In genomic region chr13:98483636-98484288, GRCh38 we compare ENCODE assay signal across 8 cellular contexts.
DNase-seq lines count a peak whose midpoint lies in the region; ATAC-seq and TF ChIP-seq lines count a peak whose summit lies in the region.

No MANE protein-coding gene starts in this region.

- 62% methylated on average over 13 of the region's 13 CpGs for WGBS in esophagus muscularis mucosa

- BruUV-seq in PC-9 (replicated peaks; lab: Mats Ljungman, UMichigan), result TSS peak; percentile 69

- H3K4me1 Mint-ChIP-seq in CD4-positive, alpha-beta memory T cell, result peaks cover 65 to 93% (median 81%) of the 10 kb centered on the region in 4 donors

- ATAC-seq in HG03354 (IDR thresholded peaks at IDR 0.05; ENCODE audit: poor library complexity, severe bottlenecking, unreplicated experiment), result no peak
- ATAC-seq in GM19467 (IDR thresholded peaks at IDR 0.05; ENCODE audit: unreplicated experiment), result no peak

- no peaks in the 10 kb centered on the region for H3K27me3 Mint-ChIP-seq in CD4-positive, alpha-beta memory T cell

- DNase-seq in CD4-positive, alpha-beta memory T cell, result no peak
- DNase-seq in PC-9, result no peak
- DNase-seq in esophagus muscularis mucosa (ENCODE audit: extremely low spot score), result no peak
- DNase-seq in A172 (ENCODE audit: low spot score), result no peak
- no peak for DNase-seq in iPS-NIHi7 (ENCODE audit: extremely low spot score)

- peaks cover 96% of the 10 kb centered on the region for H3K4me1 ChIP-seq in CD4-positive, alpha-beta memory T cell (ENCODE audit: insufficient read depth, low read length)
- H3K4me1 ChIP-seq in PC-9 (replicated peaks; ENCODE audit: insufficient read depth) (peaks cover 60% of the 10 kb centered on the region), esophagus muscularis mucosa (peaks cover 84 to 98% (median 97%) of the 10 kb centered on the region in 4 donors), parathyroid adenoma (peaks cover 40% of the 10 kb centered on the region)

- H3K4me3 ChIP-seq in CD4-positive, alpha-beta memory T cell (ENCODE audit: low read length in 2 of 2), result no peak overlapping the region
- H3K4me3 ChIP-seq in PC-9 (peak overlapping the region; percentile 59), esophagus muscularis mucosa (peak overlapping the region in 2 of 4 donors; percentile 5 to 16), parathyroid adenoma (ENCODE audit: low read depth, low read length) (peak overlapping the region; percentile 52)

- intact Hi-C loops in CD4-positive, alpha-beta memory T cell (cut with micrococcal nuclease), result no loop called here
- intact Hi-C loops in PC-9 (cut with micrococcal nuclease; ENCODE audit: unreplicated experiment), result loop anchor here (1.0 to 2.0 kb wide), 5 partner anchors 7 to 667 kb away; no protein-coding TSS in a partner anchor
- intact Hi-C loops in esophagus muscularis mucosa (cut with DNase I), result no loop called here

- H3K79me2 ChIP-seq in PC-9 (ENCODE audit: low read depth) (peaks cover 89% of the 10 kb centered on the region), parathyroid adenoma (peaks cover 2% of the 10 kb centered on the region)

- H3K36me3 Mint-ChIP-seq in CD4-positive, alpha-beta memory T cell, result peaks cover 8 to 26% of the 10 kb centered on the region in 2 donors

- H3K4me2 ChIP-seq in PC-9 (peak overlapping the region; percentile 97), parathyroid adenoma (ENCODE audit: low read length) (peak overlapping the region; percentile 64)

- no peak overlapping the region for H3K9ac ChIP-seq in parathyroid adenoma

- H3K27ac ChIP-seq in CD4-positive, alpha-beta memory T cell (ENCODE audit: low read depth, low read length), result peak overlapping the region; percentile 50
- H3K27ac ChIP-seq in PC-9 (peak overlapping the region; percentile 99), esophagus muscularis mucosa (replicated peaks in 1 of 4) (peak overlapping the region; percentile 60 to 77 (median 73)), parathyroid adenoma (peak overlapping the region; percentile 99)

- H3K9me3 Mint-ChIP-seq in CD4-positive, alpha-beta memory T cell, result no peaks in the 10 kb centered on the region

- no peaks in the 10 kb centered on the region for H4K20me1 ChIP-seq in PC-9 (ENCODE audit: insufficient read depth)

- TF ChIP-seq POLR2A in esophagus muscularis mucosa (IDR thresholded peaks at IDR 0.05; ENCODE audit: low read depth), result no peak

- H3K9me3 ChIP-seq in CD4-positive, alpha-beta memory T cell (ENCODE audit: control insufficient read depth in 1 of 2, low read length in 2 of 2), result no peaks in the 10 kb centered on the region
- H3K9me3 ChIP-seq in PC-9 (ENCODE audit: insufficient read depth, low read depth) (no peaks in the 10 kb centered on the region), esophagus muscularis mucosa (no peaks in the 10 kb centered on the region), parathyroid adenoma (ENCODE audit: control insufficient read depth, low read length) (no peaks in the 10 kb centered on the region)

- no peak for TF ChIP-seq EP300 in esophagus muscularis mucosa (IDR thresholded peaks at IDR 0.05)

- H3K9me2 ChIP-seq in PC-9 (ENCODE audit: insufficient read depth), result no peaks in the 10 kb centered on the region

- H3K36me3 ChIP-seq in CD4-positive, alpha-beta memory T cell (ENCODE audit: insufficient read depth, low read length), result no peaks in the 10 kb centered on the region
- H3K36me3 ChIP-seq in PC-9 (ENCODE audit: low read depth), result peaks cover 5% of the 10 kb centered on the region
- H3K36me3 ChIP-seq in esophagus muscularis mucosa, result no peaks in the 10 kb centered on the region
- H3K36me3 ChIP-seq in parathyroid adenoma (ENCODE audit: control insufficient read depth, insufficient read depth, low read length), result no peaks in the 10 kb centered on the region

- no peaks in the 10 kb centered on the region for H3K27me3 ChIP-seq in CD4-positive, alpha-beta memory T cell (ENCODE audit: insufficient read depth, low read length)
- no peaks in the 10 kb centered on the region for H3K27me3 ChIP-seq in PC-9 (ENCODE audit: insufficient read depth, low read depth)
- H3K27me3 ChIP-seq in esophagus muscularis mucosa, result no peaks in the 10 kb centered on the region
- H3K27me3 ChIP-seq in parathyroid adenoma (ENCODE audit: control insufficient read depth, insufficient read depth, low read length), result no peaks in the 10 kb centered on the region

- POLR2A ChIA-PET in CD4-positive, alpha-beta memory T cell (lab: Charles Lee; ENCODE audit: partially characterized antibody), result interaction anchor here (1.5 to 2.3 kb wide), 5 partner anchors 8 to 92 kb away, joined by 4 to 14 read pairs (median 6); no protein-coding TSS in a partner anchor
- POLR2A ChIA-PET in PC-9 (lab: Charles Lee; ENCODE audit: unreplicated experiment), result interaction anchor here (0.5 to 0.6 kb wide), 2 partner anchors 24 to 57 kb away, joined by 3 to 4 read pairs; no protein-coding TSS in a partner anchor

- peak overlapping the region; percentile 90 to 98 (median 95) for H3K27ac Mint-ChIP-seq in CD4-positive, alpha-beta memory T cell

- peak overlapping the region in 2 of 8 donors; percentile 58 to 86 for H3K4me3 Mint-ChIP-seq in CD4-positive, alpha-beta memory T cell

- no peak overlapping the region for H2AFZ ChIP-seq in PC-9
- peak overlapping the region; percentile 22 for H2AFZ ChIP-seq in parathyroid adenoma

- 0 out of 2 replicates have a peak, but pooled peaks have one; percentile 19 for TF ChIP-seq CTCF in PC-9 (conservative IDR thresholded peaks at IDR 0.05)
- no peak for TF ChIP-seq CTCF in esophagus muscularis mucosa (IDR thresholded peaks at IDR 0.05)
- no peak for TF ChIP-seq CTCF in parathyroid adenoma (IDR thresholded peaks at IDR 0.05)

- peaks cover 69% of the 10 kb centered on the region for H3F3A ChIP-seq in PC-9 (ENCODE audit: insufficient read depth, low read depth)

- CTCF ChIA-PET in CD4-positive, alpha-beta memory T cell (lab: Charles Lee; ENCODE audit: partially characterized antibody), result interaction anchor here (0.9 to 11.0 kb wide), 11 partner anchors 12 to 169 kb away, joined by 3 to 101 read pairs (median 6); no protein-coding TSS in a partner anchor
- CTCF ChIA-PET in PC-9 (lab: Charles Lee), result interaction anchor here (1.6 to 2.1 kb wide), 2 partner anchors 87 to 169 kb away, joined by 3 to 11 read pairs; no protein-coding TSS in a partner anchor

Comparison
In these comparisons a context has a peak if more than half of its experiments do, and no peak if none do; other contexts are left out.
1. H3K4me3 ChIP-seq: peak in PC-9 (single experiment) and parathyroid adenoma (single experiment); none in CD4-positive, alpha-beta memory T cell (0 of 2).
2. Peak in every context shown above with its lines, with median percentiles within 50 percentile points of each other: H3K27ac ChIP-seq.